In the genomic region with DNA sequence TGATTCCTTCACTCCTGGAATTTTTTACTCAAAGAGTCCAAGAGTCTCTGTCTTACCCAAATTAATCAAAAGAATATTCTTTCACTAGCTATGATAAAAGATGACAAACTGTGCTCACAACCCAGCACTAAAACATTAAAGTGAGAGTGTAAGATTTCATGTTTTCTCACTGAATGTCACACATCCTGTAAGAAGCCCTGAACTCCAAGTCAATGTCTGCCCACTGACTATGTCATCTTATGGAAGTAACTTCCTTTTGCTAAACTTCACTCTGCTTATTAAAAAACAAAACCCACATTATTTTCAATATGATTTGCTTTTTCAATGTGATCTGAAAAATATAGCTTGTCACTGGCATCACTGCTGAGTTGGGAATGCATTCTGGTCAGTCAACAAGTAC, we compare ENCODE assay signal across 15 cellular contexts.
"Had no signal": no experiment of that assay in that cellular context is flagged by ENCODE, and none has a peak within 500 bp of the region (broad histone marks: within the 10 kb centered on the region; RNA-seq: fewer than 3 reads in every experiment).

No MANE protein-coding gene starts in this region.

- H3K4me3 ChIP-seq: cardiac muscle cell, SJSA1, spleen, tibial artery had no signal

- H3K27ac Mint-ChIP-seq: activated T-helper 1 cell treated with anti-CD3 and anti-CD28 coated beads, Interleukin-12 subunit alpha, Interleukin-12 subunit beta, Interleukin-2, Interleukin-4 antibody, amounts not matched to agents 30 ng/mL and 10 ng/mL and 1 ng/mL, durations not matched to agents 14 hours and 24 hours and 36 hours; dendritic cell treated with granulocyte-macrophage colony-stimulating factor and Interleukin-4, amounts not matched to agents 40 ng/mL and 50 ng/mL, for 4 days; T-helper 1 cell treated with Interleukin-12 subunit alpha and Interleukin-12 subunit beta and Interleukin-4 antibody, amounts not matched to agents 30 μg/mL and 1 μg/mL, for 36 hours had no signal

- H3K9me3 Mint-ChIP-seq: activated T-helper 1 cell treated with anti-CD3 and anti-CD28 coated beads, Interleukin-12 subunit alpha, Interleukin-12 subunit beta, Interleukin-2, Interleukin-4 antibody, amounts not matched to agents 30 ng/mL and 10 ng/mL and 1 ng/mL, durations not matched to agents 14 hours and 24 hours and 36 hours; dendritic cell treated with granulocyte-macrophage colony-stimulating factor and Interleukin-4, amounts not matched to agents 40 ng/mL and 50 ng/mL, for 4 days; T-helper 1 cell treated with Interleukin-12 subunit alpha and Interleukin-12 subunit beta and Interleukin-4 antibody, amounts not matched to agents 30 μg/mL and 1 μg/mL, for 36 hours had no signal

- H3K27me3 Mint-ChIP-seq: dendritic cell treated with granulocyte-macrophage colony-stimulating factor and Interleukin-4, amounts not matched to agents 40 ng/mL and 50 ng/mL, for 4 days had no signal

- H3K4me3 Mint-ChIP-seq: activated T-helper 1 cell treated with anti-CD3 and anti-CD28 coated beads, Interleukin-12 subunit alpha, Interleukin-12 subunit beta, Interleukin-2, Interleukin-4 antibody, amounts not matched to agents 30 ng/mL and 10 ng/mL and 1 ng/mL, durations not matched to agents 14 hours and 24 hours and 36 hours; dendritic cell treated with granulocyte-macrophage colony-stimulating factor and Interleukin-4, amounts not matched to agents 40 ng/mL and 50 ng/mL, for 4 days; T-helper 1 cell treated with Interleukin-12 subunit alpha and Interleukin-12 subunit beta and Interleukin-4 antibody, amounts not matched to agents 30 μg/mL and 1 μg/mL, for 36 hours had no signal

- H3K9me3 ChIP-seq: SJSA1, spleen, tibial artery had no signal

- DNase-seq: activated CD8-positive, alpha-beta memory T cell treated with anti-CD3 and anti-CD28 coated beads, Interleukin-2, amount 50 U/mL, for 4 hours; amniotic stem cell; effector CD8-positive, alpha-beta T cell; mesendoderm; occipital lobe; retina; spleen; stimulated activated CD4-positive, alpha-beta T cell treated with anti-CD3 and anti-CD28 coated beads, Interleukin-4, amount 100 ng/mL, for 4 hours; stimulated activated naive CD4-positive, alpha-beta T cell treated with Interleukin-2 at 50 U/mL for 16 hours; tibial artery had no signal

- H3K27me3 ChIP-seq: cardiac muscle cell, SJSA1, spleen, tibial artery had no signal

- H3K27ac ChIP-seq: cardiac muscle cell, SJSA1, spleen, tibial artery had no signal
